ENCODE assay signal across 8 cellular contexts in genomic region chr12:49058366-49059062, GRCh38. TPM values are rescaled to one million over a fixed set of nuclear protein-coding genes. Genes with fewer than 3 reads are reported as not detected.
A peak's percentile ranks its signal among the peaks of the same experiment; 100 is the strongest.
DNase-seq lines count a peak whose midpoint lies in the region; ATAC-seq and TF ChIP-seq lines count a peak whose summit lies in the region.

No MANE protein-coding gene starts in this region.

- H3K9me3 ChIP-seq in GM23248 (ENCODE audit: low read depth) (no peaks in the 10 kb centered on the region), SU-DHL-6 (ENCODE audit: insufficient read depth, low read length) (no peaks in the 10 kb centered on the region), skeletal muscle tissue (ENCODE audit: control insufficient read depth in 3 of 3, low read length in 3 of 3) (no peaks in the 10 kb centered on the region)

- H4K20me1 ChIP-seq in GM23248 (ENCODE audit: insufficient read depth) (peaks cover 24% of the 10 kb centered on the region), SU-DHL-6 (ENCODE audit: low read depth, low read length) (peaks cover 15% of the 10 kb centered on the region; the same call in 1 of the 2 replicates)

- WGBS in GM23248 (ENCODE audit: low coverage in 1 of 2, low lambda C conversion rate in 2 of 2, missing lambda C conversion rate in 2 of 2), 2 experiments: 3% methylated on average over 5 of the region's 5 CpGs

- TF ChIP-seq CTCF in SU-DHL-6 (IDR thresholded peaks at IDR 0.05; ENCODE audit: insufficient read depth, low read length, poor library complexity, severe bottlenecking) (no peak), foreskin keratinocyte (conservative IDR thresholded peaks at IDR 0.05) (no peak)

- DNase-seq in GM23248 (peak; percentile 27), foreskin keratinocyte (no peak), NCI-H226 (no peak), mesenteric fat pad (ENCODE audit: low spot score) (no peak)

- peak overlapping the region; percentile 99 for H3K4me2 ChIP-seq in GM23248 (ENCODE audit: unreplicated experiment)
- peak overlapping the region; percentile 96 for H3K4me2 ChIP-seq in SU-DHL-6 (ENCODE audit: low read depth, low read length, poor library complexity, severe bottlenecking)

- no peaks in the 10 kb centered on the region for H3K27me3 ChIP-seq in GM23248 (replicated peaks; ENCODE audit: insufficient read depth)
- no peaks in the 10 kb centered on the region for H3K27me3 ChIP-seq in SU-DHL-6 (ENCODE audit: low read length)
- H3K27me3 ChIP-seq in foreskin keratinocyte: no peaks in the 10 kb centered on the region
- H3K27me3 ChIP-seq in skeletal muscle tissue (ENCODE audit: control insufficient read depth in 3 of 3, insufficient read depth in 3 of 3, low read length in 3 of 3): no peaks in the 10 kb centered on the region

- H3K4me1 ChIP-seq in GM23248 (ENCODE audit: insufficient read depth): peaks cover 28% of the 10 kb centered on the region
- H3K4me1 ChIP-seq in foreskin keratinocyte: peaks cover 10% of the 10 kb centered on the region
- peaks cover 48 to 61% (median 53%) of the 10 kb centered on the region in 3 donors for H3K4me1 ChIP-seq in skeletal muscle tissue (ENCODE audit: control insufficient read depth in 3 of 3, insufficient read depth in 3 of 3, low read length in 3 of 3)

- H3K9ac ChIP-seq in GM23248 (peak overlapping the region; percentile 95), SU-DHL-6 (ENCODE audit: low read length) (peak overlapping the region; percentile 96), skeletal muscle tissue (ENCODE audit: low read depth in 1 of 3, low read length in 3 of 3) (peak overlapping the region; percentile 87 to 99 (median 97))

- peak overlapping the region; percentile 89 for H3K27ac ChIP-seq in GM23248
- H3K27ac ChIP-seq in SU-DHL-6 (ENCODE audit: low read depth, low read length): no peak overlapping the region
- peak overlapping the region; percentile 95 for H3K27ac ChIP-seq in foreskin keratinocyte
- peak overlapping the region; percentile 92 for H3K27ac ChIP-seq in skeletal muscle tissue (ENCODE audit: low read depth, low read length)

- in situ Hi-C loops in GM23248 (cut with MboI): no loop called here

- no peaks in the 10 kb centered on the region; the same call in 1 of the 2 replicates for H3K36me3 ChIP-seq in GM23248 (ENCODE audit: low read depth)
- H3K36me3 ChIP-seq in SU-DHL-6 (ENCODE audit: low read length): no peaks in the 10 kb centered on the region
- H3K36me3 ChIP-seq in skeletal muscle tissue (ENCODE audit: control insufficient read depth in 3 of 3, insufficient read depth in 3 of 3, low read length in 3 of 3): peaks cover 14 to 17% (median 15%) of the 10 kb centered on the region in 3 donors

- peaks cover 83% of the 10 kb centered on the region for H3K79me2 ChIP-seq in GM23248 (ENCODE audit: insufficient read depth)
- peaks cover 66% of the 10 kb centered on the region for H3K79me2 ChIP-seq in SU-DHL-6 (ENCODE audit: insufficient read depth, low read length)

- H3K4me3 ChIP-seq in GM23248: peak overlapping the region; percentile 98
- H3K4me3 ChIP-seq in SU-DHL-6 (ENCODE audit: insufficient read depth, low read length, poor library complexity, severe bottlenecking): peak overlapping the region; percentile 98
- H3K4me3 ChIP-seq in skeletal muscle tissue (ENCODE audit: low read length in 3 of 3): peak overlapping the region; percentile 93 to 95 (median 94)

- ATAC-seq in foreskin keratinocyte: no peak
- ATAC-seq in GM19324 (IDR thresholded peaks at IDR 0.05; ENCODE audit: low FRiP score, unreplicated experiment): no peak
- ATAC-seq in GM21723 (IDR thresholded peaks at IDR 0.05; ENCODE audit: unreplicated experiment): no peak

- H3K9me2 ChIP-seq in GM23248 (ENCODE audit: insufficient read depth) (no peaks in the 10 kb centered on the region), SU-DHL-6 (replicated peaks; ENCODE audit: insufficient read depth, low read length) (no peaks in the 10 kb centered on the region)

- no peak overlapping the region for H2AFZ ChIP-seq in GM23248
- H2AFZ ChIP-seq in SU-DHL-6 (ENCODE audit: low read depth, low read length, severe bottlenecking): no peak overlapping the region

- H3F3A ChIP-seq in GM23248 (ENCODE audit: insufficient read depth) (peaks cover 20% of the 10 kb centered on the region; the same call in 1 of the 2 replicates), SU-DHL-6 (ENCODE audit: insufficient read depth) (peaks cover 10% of the 10 kb centered on the region)

RNA-seq across cellular contexts. Expression of gene KMT2D, which starts 2.1 kb away (rescaled TPM):
- 8.2 and 12.8 TPM in 2 replicates for total RNA-seq in GM23248 (2014; rRNA removed; shearing (Covaris generic))
- polyA plus RNA-seq in GM23248 (2016; fragmentation: Nextera tagmentation; extraction: Ambion mirVana) (8.6 and 10.3 TPM in 2 replicates), foreskin keratinocyte (3.3 and 4.8 TPM in 2 replicates)
- total RNA-seq in foreskin keratinocyte (28.0 and 30.8 TPM in 2 replicates), skeletal muscle tissue (26.1 TPM), mesenteric fat pad (79.7 TPM)

RNA-seq across cellular contexts. Expression of gene RHEBL1, which starts 11.3 kb away (rescaled TPM):
- total RNA-seq in GM23248 (2014; rRNA removed; shearing (Covaris generic)): 0.86 and 1.1 TPM in 2 replicates
- polyA plus RNA-seq in GM23248 (2016; fragmentation: Nextera tagmentation; extraction: Ambion mirVana) (0.63 and 0.65 TPM in 2 replicates), foreskin keratinocyte (6.3 and 7.9 TPM in 2 replicates)
- total RNA-seq in foreskin keratinocyte (4.8 and 5.9 TPM in 2 replicates), skeletal muscle tissue (0.52 TPM), mesenteric fat pad (0.42 TPM)

RNA-seq across cellular contexts. Expression of gene DHH, which starts 36.1 kb away (rescaled TPM):
- not detected in 2 replicates for total RNA-seq in GM23248 (2014; rRNA removed; shearing (Covaris generic))
- polyA plus RNA-seq in GM23248 (2016; fragmentation: Nextera tagmentation; extraction: Ambion mirVana): not detected in 2 replicates
- total RNA-seq in foreskin keratinocyte: not detected in 2 replicates
- polyA plus RNA-seq in foreskin keratinocyte: not detected in 2 replicates
- total RNA-seq in skeletal muscle tissue: 1.6 TPM
- total RNA-seq in mesenteric fat pad: 1.5 TPM

RNA-seq across cellular contexts. Expression of gene PRKAG1, which starts 39.9 kb away (rescaled TPM):
- total RNA-seq in GM23248 (2014; rRNA removed; shearing (Covaris generic)): 86.1 and 91.3 TPM in 2 replicates
- polyA plus RNA-seq in GM23248 (2016; fragmentation: Nextera tagmentation; extraction: Ambion mirVana): 62.5 and 66.8 TPM in 2 replicates
- total RNA-seq in foreskin keratinocyte: 73.0 and 75.3 TPM in 2 replicates
- polyA plus RNA-seq in foreskin keratinocyte: 65.4 and 70.9 TPM in 2 replicates
- 41.8 TPM for total RNA-seq in skeletal muscle tissue
- 61.7 TPM for total RNA-seq in mesenteric fat pad

RNA-seq across cellular contexts. Expression of gene LMBR1L, which starts 52.1 kb away (rescaled TPM):
- 22.0 and 62.9 TPM in 2 replicates for total RNA-seq in GM23248 (2014; rRNA removed; shearing (Covaris generic))
- polyA plus RNA-seq in GM23248 (2016; fragmentation: Nextera tagmentation; extraction: Ambion mirVana) (28.2 and 31.6 TPM in 2 replicates), foreskin keratinocyte (19.4 and 22.4 TPM in 2 replicates)
- total RNA-seq in foreskin keratinocyte (19.5 and 25.1 TPM in 2 replicates), skeletal muscle tissue (21.4 TPM), mesenteric fat pad (46.1 TPM)
